1 cellular context compared by ENCODE assay signal in genomic region chr2:20506281-20506685, GRCh38.
TF ChIP-seq lines count a peak whose summit lies in the region.

No MANE protein-coding gene starts in this region.

TF ChIP-seq in WTC11, 78 proteins besides CTCF, POLR2A, EP300 and RAD21:
- TF ChIP-seq ZNF532 (CRISPR knock-in tag; IDR thresholded peaks at IDR 0.05; ENCODE audit: borderline replicate concordance) (no peak), JAZF1 (CRISPR knock-in tag; IDR thresholded peaks at IDR 0.05) (no peak), ZBTB43 (CRISPR knock-in tag; IDR thresholded peaks at IDR 0.05) (no peak), SMAD3 (CRISPR knock-in tag; IDR thresholded peaks at IDR 0.05; ENCODE audit: borderline replicate concordance) (no peak), ZNF512 (CRISPR knock-in tag; IDR thresholded peaks at IDR 0.05; ENCODE audit: borderline replicate concordance) (no peak), CBFB (CRISPR knock-in tag; IDR thresholded peaks at IDR 0.05; ENCODE audit: low read depth) (no peak), GABPB1 (CRISPR knock-in tag; IDR thresholded peaks at IDR 0.05) (no peak), ZNF121 (CRISPR knock-in tag; IDR thresholded peaks at IDR 0.05) (no peak), E2F4 (CRISPR knock-in tag; IDR thresholded peaks at IDR 0.05; ENCODE audit: borderline replicate concordance, low read depth) (no peak), ZNF396 (CRISPR knock-in tag; IDR thresholded peaks at IDR 0.05; ENCODE audit: borderline replicate concordance) (no peak), NR2C2 (CRISPR knock-in tag; IDR thresholded peaks at IDR 0.05) (no peak), HMGA2 (CRISPR knock-in tag; IDR thresholded peaks at IDR 0.05) (no peak), MYBL2 (CRISPR knock-in tag; IDR thresholded peaks at IDR 0.05) (no peak), FOXP1 (CRISPR knock-in tag; IDR thresholded peaks at IDR 0.05; ENCODE audit: borderline replicate concordance) (no peak)
